24 cellular contexts compared by ENCODE assay signal in the genomic region with DNA sequence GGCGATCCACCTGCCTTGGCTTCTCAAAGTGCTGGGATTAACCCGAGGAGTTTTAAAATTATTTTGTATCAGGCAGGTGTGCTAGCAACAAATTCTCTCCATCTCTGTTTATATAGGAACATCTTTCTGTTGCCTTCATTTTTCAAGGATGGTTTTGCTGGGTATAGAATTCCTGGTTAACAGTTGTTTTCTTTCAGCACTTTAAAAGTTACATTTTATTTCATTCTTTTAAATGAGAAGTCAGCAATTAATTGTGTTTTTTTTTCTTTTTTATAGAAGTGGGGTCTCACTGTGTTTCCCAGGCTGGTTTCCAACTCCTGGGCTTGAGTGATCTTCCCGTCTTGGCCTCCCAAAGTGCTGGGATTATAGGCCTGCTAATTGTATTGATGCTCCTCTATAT. TPM values are rescaled to one million over a fixed set of nuclear protein-coding genes. Genes with fewer than 3 reads are reported as not detected.
DNase-seq lines count a peak whose midpoint lies in the region; ATAC-seq, FAIRE-seq and TF ChIP-seq lines count a peak whose summit lies in the region.
"Had no signal": no experiment of that assay in that cellular context is flagged by ENCODE, and none has a peak within 500 bp of the region (broad histone marks: within the 10 kb centered on the region; RNA-seq: fewer than 3 reads in every experiment).

No MANE protein-coding gene starts in this region.

- H3K36me3 ChIP-seq in HepG2 (replicated peaks in 1 of 2; ENCODE audit: control insufficient read depth in 1 of 2, insufficient read depth in 2 of 2, low read length in 2 of 2) (peaks cover 0 to 3% of the 10 kb centered on the region in 2 experiments; a peak in 2 of 5 replicates), right lobe of liver (peaks cover 0 to 5% (median 0%) of the 10 kb centered on the region in 4 donors), GM12878 (ENCODE audit: control insufficient read depth in 2 of 2, insufficient read depth in 2 of 2, low read length in 1 of 2) (peaks cover 2 to 10% of the 10 kb centered on the region in 2 experiments; a peak in 3 of 4 replicates)

- H4K20me1 ChIP-seq in HepG2 (ENCODE audit: insufficient read depth, low read length) (no peaks in the 10 kb centered on the region), GM12878 (ENCODE audit: control insufficient read depth, insufficient read depth) (no peaks in the 10 kb centered on the region)
- H4K20me1 ChIP-seq: BLaER1 had no signal

- TF ChIP-seq RAD21 in HepG2 (CRISPR knock-in tag; IDR thresholded peaks at IDR 0.05) = no peak
- TF ChIP-seq RAD21 in GM12878 (IDR thresholded peaks at IDR 0.05; ENCODE audit: insufficient read depth, low read depth, low read length) = no peak

- no peak for FAIRE-seq in HepG2 (lab: Jason Lieb, UNC)
- FAIRE-seq in GM12878 (lab: Jason Lieb, UNC) = peak; percentile 52
- FAIRE-seq: GM12891, GM19239 had no signal

- no TSS peak for BruUV-seq in HepG2 (replicated peaks; lab: Mats Ljungman, UMichigan)
- no TSS peak for BruUV-seq in GM12878 (replicated peaks; lab: Mats Ljungman, UMichigan)

- TF ChIP-seq CTCF in HepG2 (CRISPR knock-in tag; IDR thresholded peaks at IDR 0.05) = no peak
- TF ChIP-seq CTCF in right lobe of liver (IDR thresholded peaks at IDR 0.05) = no peak
- TF ChIP-seq CTCF in GM12878 (IDR thresholded peaks at IDR 0.05 in 2 of 3, conservative IDR thresholded peaks at IDR 0.05 in 1 of 3; ENCODE audit: control insufficient read depth in 2 of 3, extremely low read depth in 1 of 3, insufficient read depth in 1 of 3, low read depth in 3 of 3, low read length in 3 of 3) = no peak

- in situ Hi-C loops in HepG2 (cut with HindIII; ENCODE audit: extremely low pct_ligation_motif_present, low pct_unique_long_range_greater_than_20kb) = no loop called here
- in situ Hi-C loops in GM12878 (cut with MboI) = no loop called here

- SMC1A ChIA-PET in GM12878 (lab: Charles Lee; ENCODE audit: uncharacterized antibody, unreplicated experiment) = no interaction called here

- WGBS in HepG2 (ENCODE audit: low lambda C conversion rate) = 89% methylated on average over 3 of the region's 3 CpGs
- WGBS in right lobe of liver (ENCODE audit: insufficient coverage, low coverage, low lambda C conversion rate, missing lambda C conversion rate) = 80% methylated on average over 2 of the region's 3 CpGs
- 93% methylated on average over 3 of the region's 3 CpGs for WGBS in GM12878 (ENCODE audit: insufficient coverage, insufficient replicate concordance, low lambda C conversion rate, missing lambda C conversion rate)

- H3K9me3 ChIP-seq in HepG2 (ENCODE audit: low read length) (peaks cover 8% of the 10 kb centered on the region; the same call in 1 of the 2 replicates), right lobe of liver (peaks cover 0 to 4% (median 0%) of the 10 kb centered on the region in 4 donors), GM12878 (replicated peaks; ENCODE audit: control insufficient read depth, insufficient read depth, low read length) (peaks cover 3% of the 10 kb centered on the region; the same call in 2 of the 3 replicates)
- H3K9me3 ChIP-seq: BE2C had no signal

- no peak overlapping the region for H3K4me2 ChIP-seq in HepG2 (ENCODE audit: low read depth, low read length)
- H3K4me2 ChIP-seq in GM12878 (ENCODE audit: control insufficient read depth, insufficient read depth) = no peak overlapping the region
- H3K4me2 ChIP-seq: BLaER1 had no signal

- POLR2A ChIA-PET in HepG2 (lab: Yijun Ruan, JAX) = no interaction called here
- POLR2A ChIA-PET in GM12878 (lab: Charles Lee) = no interaction called here

- H3K27ac ChIP-seq in HepG2 (ENCODE audit: extremely low read length, insufficient read depth, low read length) (no peak overlapping the region), right lobe of liver (no peak overlapping the region), GM12878 (ENCODE audit: control insufficient read depth, insufficient read depth) (no peak overlapping the region)
- H3K27ac ChIP-seq: 22Rv1, BLaER1 had no signal

- no peak for ATAC-seq in HepG2
- ATAC-seq in right lobe of liver = no peak
- ATAC-seq in GM12878 = no peak
- ATAC-seq in GM19351 (IDR thresholded peaks at IDR 0.05; ENCODE audit: unreplicated experiment) = no peak

- TF ChIP-seq EP300 in HepG2 (IDR thresholded peaks at IDR 0.05; ENCODE audit: low read depth in 2 of 2, low read length in 2 of 2) (no peak), HepG2 (CRISPR knock-in tag; IDR thresholded peaks at IDR 0.05; ENCODE audit: borderline replicate concordance) (no peak), GM12878 (IDR thresholded peaks at IDR 0.05; ENCODE audit: borderline replicate concordance in 1 of 2, control insufficient read depth in 1 of 2, low read depth in 2 of 2, low read length in 2 of 2) (no peak)

- no peaks in the 10 kb centered on the region for H3K79me2 ChIP-seq in HepG2 (ENCODE audit: insufficient read depth, low read length)
- no peaks in the 10 kb centered on the region for H3K79me2 ChIP-seq in GM12878 (ENCODE audit: control insufficient read depth, insufficient read depth, low read length)

- DNase-seq in HepG2 (ENCODE audit: low spot score) (no peak), right lobe of liver (no peak), GM12878 (ENCODE audit: low read depth, low spot score) (no peak), NCI-H1694 treated with DMSO at 0.1 percent for 48 hours (lab: John Stamatoyannopoulos, UW) (no peak)
- DNase-seq: ACHN; BE2C; C1 segment of cervical spinal cord; CD4-positive, alpha-beta memory T cell; CD4-positive, CD25-positive, alpha-beta regulatory T cell; CD8-positive, alpha-beta memory T cell; COR-L47; DMS 273 treated with DMSO at 0.1 percent for 48 hours; DMS153; DMS53; DMS79; DND-41; EL; GDM1 had no signal

- H3K9ac ChIP-seq in HepG2 (ENCODE audit: insufficient read depth, low read depth, low read length) = no peak overlapping the region
- no peak overlapping the region for H3K9ac ChIP-seq in GM12878 (ENCODE audit: control insufficient read depth, insufficient read depth, low read length)
- H3K9ac ChIP-seq: BLaER1 had no signal

- H3K4me3 ChIP-seq in HepG2 (replicated peaks in 1 of 3; ENCODE audit: insufficient read depth in 1 of 3, low read depth in 2 of 3, low read length in 3 of 3) (no peak overlapping the region), right lobe of liver (no peak overlapping the region), GM12878 (no peak overlapping the region)
- H3K4me3 ChIP-seq: BLaER1 had no signal

- intact Hi-C loops in HepG2 (cut with micrococcal nuclease; ENCODE audit: unreplicated experiment) = no loop called here
- intact Hi-C loops in right lobe of liver (cut with DNase I) = no loop called here
- intact Hi-C loops in GM12878 (cut with micrococcal nuclease; ENCODE audit: unreplicated experiment) = no loop called here

- TF ChIP-seq POLR2A in HepG2 (IDR thresholded peaks at IDR 0.05; ENCODE audit: insufficient read depth in 1 of 2, low read depth in 2 of 2, low read length in 2 of 2) (no peak), right lobe of liver (IDR thresholded peaks at IDR 0.05) (no peak), GM12878 (IDR thresholded peaks at IDR 0.05; ENCODE audit: low read depth, low read length) (no peak)

- no peak overlapping the region for H2AFZ ChIP-seq in HepG2 (ENCODE audit: low read length)
- no peak overlapping the region for H2AFZ ChIP-seq in GM12878 (ENCODE audit: control insufficient read depth, low read depth, low read length)

- no peaks in the 10 kb centered on the region for H3K27me3 ChIP-seq in HepG2 (ENCODE audit: control insufficient read depth in 1 of 2, insufficient read depth in 2 of 2, low read length in 2 of 2)
- no peaks in the 10 kb centered on the region for H3K27me3 ChIP-seq in right lobe of liver
- no peaks in the 10 kb centered on the region for H3K27me3 ChIP-seq in GM12878 (replicated peaks in 1 of 2; ENCODE audit: control insufficient read depth in 2 of 2, insufficient read depth in 2 of 2, low read length in 1 of 2)
- H3K27me3 ChIP-seq: BE2C, BLaER1 had no signal

- RAD21 ChIA-PET in GM12878 (lab: Charles Lee; ENCODE audit: unreplicated experiment) = no interaction called here

- H3K4me1 ChIP-seq in HepG2 (ENCODE audit: insufficient read depth, low read length) (no peaks in the 10 kb centered on the region), right lobe of liver (no peaks in the 10 kb centered on the region), GM12878 (ENCODE audit: control insufficient read depth, insufficient read depth, low read length) (no peaks in the 10 kb centered on the region)
- H3K4me1 ChIP-seq: BE2C had no signal

- CTCF ChIA-PET in HepG2 (lab: Yijun Ruan, JAX; ENCODE audit: low intra/inter-chr PET ratio, low total read pairs) = no interaction called here
- CTCF ChIA-PET in GM12878 (lab: Yijun Ruan, JAX) = no interaction called here

RNA-seq across cellular contexts. Expression of a gene that starts 44.0 kb away (rescaled TPM):
- total RNA-seq in HepG2 (2016; rRNA removed; fragmentation: Illumina TruSeq; extraction: Trizol) = 1.7 and 3.2 TPM in 2 replicates
- total RNA-seq in HepG2 (2016; cell fraction: cytosol; rRNA removed; fragmentation: Illumina TruSeq; extraction: Trizol; ENCODE audit: low read depth) = 1.4 and 1.6 TPM in 2 replicates
- total RNA-seq in HepG2 (2016; cell fraction: insoluble cytoplasmic fraction; rRNA removed; fragmentation: Illumina TruSeq; extraction: Trizol) = 1.6 and 2.3 TPM in 2 replicates
- total RNA-seq in HepG2 (2016; cell fraction: membrane; rRNA removed; fragmentation: Illumina TruSeq; extraction: Trizol) = 2.0 and 2.8 TPM in 2 replicates
- 2.1 and 2.7 TPM in 2 replicates for total RNA-seq in HepG2 (2016; cell fraction: nucleus; rRNA removed; fragmentation: Illumina TruSeq; extraction: Trizol)
- 1.0 and 1.3 TPM in 2 replicates for polyA plus RNA-seq in HepG2 (2011; rRNA removed)
- 0.65 and 1.2 TPM in 2 replicates for polyA plus RNA-seq in HepG2 (2011; cell fraction: cytosol; rRNA removed)
- polyA plus RNA-seq in HepG2 (2011; cell fraction: nucleus; rRNA removed) = 3.3 and 3.6 TPM in 2 replicates
- polyA plus RNA-seq in HepG2 (2012) = 0.36 and 1.2 TPM in 2 replicates
- polyA plus RNA-seq in HepG2 (2016; cell fraction: cytosol; fragmentation: Illumina TruSeq; extraction: Trizol; ENCODE audit: low read depth) = 1.1 TPM in 2 replicates
- polyA plus RNA-seq in HepG2 (2016; cell fraction: insoluble cytoplasmic fraction; fragmentation: Illumina TruSeq; extraction: Trizol; ENCODE audit: low read depth) = 1.4 and 3.2 TPM in 2 replicates
- polyA plus RNA-seq in HepG2 (2016; cell fraction: membrane; fragmentation: Illumina TruSeq; extraction: Trizol; ENCODE audit: low read depth) = 1.4 and 1.7 TPM in 2 replicates
- 4.1 and 5.7 TPM in 2 replicates for polyA plus RNA-seq in HepG2 (2016; cell fraction: nucleus; fragmentation: Illumina TruSeq; extraction: Trizol; ENCODE audit: insufficient read depth, low read depth)
- 1.3 and 2.4 TPM in 2 replicates for polyA minus RNA-seq in HepG2 (2011; rRNA and poly(A)+ RNA removed; ENCODE audit: low replicate concordance)
- 0.62 and 0.69 TPM in 2 replicates for polyA minus RNA-seq in HepG2 (2011; cell fraction: cytosol; rRNA and poly(A)+ RNA removed)
- 1.4 and 1.7 TPM in 2 replicates for polyA minus RNA-seq in HepG2 (2011; cell fraction: nucleus; rRNA and poly(A)+ RNA removed)
- total RNA-seq in right lobe of liver = not detected
- 1.0 and 2.1 TPM in 2 replicates for total RNA-seq in GM12878 (2013; cell fraction: nucleolus; rRNA removed)
- total RNA-seq in GM12878 (2014; rRNA removed) = 1.7 and 2.4 TPM in 2 replicates
- total RNA-seq in GM12878 (2014; rRNA removed; fragmentation: Illumina TruSeq; extraction: Trizol) = 1.6 and 2.3 TPM in 2 replicates
- total RNA-seq in GM12878 (2021) = 3.8 and 4.0 TPM in 2 replicates
- 0.38 TPM for polyA plus RNA-seq in GM12878 (2011; ENCODE audit: low read depth)
- polyA plus RNA-seq in GM12878 (2011; rRNA removed) = 0.30 and 0.65 TPM in 2 replicates
- polyA plus RNA-seq in GM12878 (2011; cell fraction: cytosol; rRNA removed) = 1.4 and 2.4 TPM in 2 replicates
- 1.9 and 3.6 TPM in 2 replicates for polyA plus RNA-seq in GM12878 (2011; cell fraction: nucleus; rRNA removed)
- polyA plus RNA-seq in GM12878 (2012) = 1.4 and 1.9 TPM in 2 replicates
- polyA plus RNA-seq in GM12878 (2014; fragmentation: Illumina TruSeq; extraction: Trizol) = 1.1 and 2.2 TPM in 2 replicates
- under 1 TPM; 0.11 to 0.18 TPM for polyA plus RNA-seq in GM12878 (2014; fragmentation: Nextera tagmentation; extraction: Ambion mirVana)
- 4.3 and 4.9 TPM in 2 replicates for polyA plus RNA-seq in GM12878 (2014; rRNA removed)
- polyA plus RNA-seq in GM12878 (2016; fragmentation: Nextera tagmentation; extraction: Ambion mirVana) = 1 to 10 TPM; 4.0 to 4.2 TPM
- polyA minus RNA-seq in GM12878 (2011; rRNA and poly(A)+ RNA removed) = 0.37 and 2.0 TPM in 2 replicates
- polyA minus RNA-seq in GM12878 (2011; cell fraction: cytosol; rRNA and poly(A)+ RNA removed) = 0.62 and 1.3 TPM in 2 replicates
- polyA minus RNA-seq in GM12878 (2011; cell fraction: nucleus; rRNA and poly(A)+ RNA removed) = 0.36 and 1.1 TPM in 2 replicates
- total RNA-seq: CD4-positive, alpha-beta memory T cell; CD4-positive, CD25-positive, alpha-beta regulatory T cell had no signal
- polyA plus RNA-seq: CD14-positive monocyte; CD4-positive, alpha-beta memory T cell; CD4-positive, CD25-positive, alpha-beta regulatory T cell; CD8-positive, alpha-beta memory T cell had no signal
